1 cellular context compared by ENCODE assay signal in genomic region chr2:6885968-6886367, GRCh38.
TF ChIP-seq lines count a peak whose summit lies in the region.

No MANE protein-coding gene starts in this region.

TF ChIP-seq in K562, 482 proteins besides CTCF, POLR2A, EP300 and RAD21 (continued from another document and continues in another):
- TF ChIP-seq PYGO2 (tag; IDR thresholded peaks at IDR 0.05) (no peak), RBM34 (IDR thresholded peaks at IDR 0.05; ENCODE audit: borderline replicate concordance, insufficient read depth, low read length) (no peak), ZEB2 (IDR thresholded peaks at IDR 0.05) (peak; percentile 75; the same call in 1 of the 2 replicates), SMARCA4 (IDR thresholded peaks at IDR 0.05) (peak; percentile 96), ZHX1 (conservative IDR thresholded peaks at IDR 0.05; ENCODE audit: low read length) (no peak), TARDBP (IDR thresholded peaks at IDR 0.05) (0 out of 2 replicates have a peak, but pooled peaks have one; percentile 42), CCNT2 (IDR thresholded peaks at IDR 0.05; ENCODE audit: borderline replicate concordance, extremely low read depth, insufficient read length, low read depth, low read length) (peak; percentile 61), NBN (IDR thresholded peaks at IDR 0.05; ENCODE audit: low read depth) (peak; percentile 59; the same call in 1 of the 2 replicates), CBFA2T2 (conservative IDR thresholded peaks at IDR 0.05) (peak; percentile 82), ZNF395 (CRISPR knock-in tag; IDR thresholded peaks at IDR 0.05) (peak; percentile 60; the same call in 1 of the 2 replicates), ZNF197 (CRISPR knock-in tag; IDR thresholded peaks at IDR 0.05; ENCODE audit: low read depth) (0 out of 2 replicates have a peak, but pooled peaks have one; percentile 34), ETV5 (CRISPR knock-in tag; IDR thresholded peaks at IDR 0.05; ENCODE audit: low read depth) (0 out of 2 replicates have a peak, but pooled peaks have one; percentile 28), MEIS2 (IDR thresholded peaks at IDR 0.05; ENCODE audit: partially characterized antibody) (peak; percentile 36), EHMT2 (IDR thresholded peaks at IDR 0.05) (peak; percentile 60; the same call in 1 of the 2 replicates), LEF1 (IDR thresholded peaks at IDR 0.05) (peak; percentile 81), RBM14 (IDR thresholded peaks at IDR 0.05; ENCODE audit: borderline replicate concordance, insufficient read depth, low read depth, low read length) (no peak), BACH1 (tag; IDR thresholded peaks at IDR 0.05) (no peak), GATA2 (CRISPR knock-in tag; IDR thresholded peaks at IDR 0.05) (peak; percentile 49), POLR2AphosphoS2 (IDR thresholded peaks at IDR 0.05; ENCODE audit: low read length) (no peak), TCF3 (CRISPR knock-in tag; IDR thresholded peaks at IDR 0.05) (peak; percentile 84), NFE2 (IDR thresholded peaks at IDR 0.05; ENCODE audit: low read depth) (peak; percentile 88), MYNN (IDR thresholded peaks at IDR 0.05) (0 out of 2 replicates have a peak, but pooled peaks have one; percentile 30), MYNN (CRISPR knock-in tag; IDR thresholded peaks at IDR 0.05) (no peak), MAZ (CRISPR knock-in tag; conservative IDR thresholded peaks at IDR 0.05 in 1 of 2, IDR thresholded peaks at IDR 0.05 in 1 of 2) (0 out of 4 replicates have a peak, but pooled peaks of 1 of the 2 experiments have one; percentile 21), RBBP5 (IDR thresholded peaks at IDR 0.05; ENCODE audit: borderline replicate concordance, insufficient read depth, low read length, poor library complexity, severe bottlenecking) (peak; percentile 48), DPF2 (IDR thresholded peaks at IDR 0.05) (peak; percentile 95), TRIM24 (IDR thresholded peaks at IDR 0.05) (peak; percentile 62 to 76; a peak in 3 of 4 replicates), SMARCE1 (IDR thresholded peaks at IDR 0.05) (peak; percentile 95), HDAC2 (IDR thresholded peaks at IDR 0.05) (peak; percentile 58; the same call in 1 of the 2 replicates), ATF7 (IDR thresholded peaks at IDR 0.05) (0 out of 2 replicates have a peak, but pooled peaks have one; percentile 27), KLF16 (IDR thresholded peaks at IDR 0.05) (peak; percentile 62), ZSCAN32 (CRISPR knock-in tag; IDR thresholded peaks at IDR 0.05) (no peak), ZFPM2 (CRISPR knock-in tag; IDR thresholded peaks at IDR 0.05) (no peak), NCOA2 (IDR thresholded peaks at IDR 0.05; ENCODE audit: partially characterized antibody in 2 of 2) (peak in 1 of 2 experiments; percentile 46), HDAC1 (IDR thresholded peaks at IDR 0.05) (peak in 1 of 2 experiments; percentile 81; a peak in 2 of 4 replicates), MED1 (CRISPR knock-in tag; IDR thresholded peaks at IDR 0.05; ENCODE audit: borderline replicate concordance) (no peak), TRIM28 (IDR thresholded peaks at IDR 0.05) (0 out of 2 replicates have a peak, but pooled peaks have one; percentile 15), FOXJ2 (tag; IDR thresholded peaks at IDR 0.05) (peak; percentile 67; the same call in 1 of the 2 replicates), XRCC5 (IDR thresholded peaks at IDR 0.05; ENCODE audit: low read depth, low read length) (no peak), JUND (IDR thresholded peaks at IDR 0.05; ENCODE audit: borderline replicate concordance, low read depth, low read length) (peak; percentile 95), JUND (tag; IDR thresholded peaks at IDR 0.05; ENCODE audit: borderline replicate concordance, low read depth, low read length) (peak; percentile 86; the same call in 2 of the 3 replicates), NR4A1 (CRISPR knock-in tag; IDR thresholded peaks at IDR 0.05) (no peak), NR4A1 (tag; IDR thresholded peaks at IDR 0.05) (no peak), CXXC5 (CRISPR knock-in tag; IDR thresholded peaks at IDR 0.05) (peak; percentile 44), MCM3 (IDR thresholded peaks at IDR 0.05) (no peak), RNF2 (IDR thresholded peaks at IDR 0.05) (0 out of 2 replicates have a peak, but pooled peaks have one; percentile 19), JUN (IDR thresholded peaks at IDR 0.05; ENCODE audit: borderline replicate concordance, low read depth, low read length) (peak; percentile 61), JUN (CRISPR knock-in tag; IDR thresholded peaks at IDR 0.05; ENCODE audit: borderline replicate concordance) (no peak)
- TF ChIP-seq, protein P1, sequence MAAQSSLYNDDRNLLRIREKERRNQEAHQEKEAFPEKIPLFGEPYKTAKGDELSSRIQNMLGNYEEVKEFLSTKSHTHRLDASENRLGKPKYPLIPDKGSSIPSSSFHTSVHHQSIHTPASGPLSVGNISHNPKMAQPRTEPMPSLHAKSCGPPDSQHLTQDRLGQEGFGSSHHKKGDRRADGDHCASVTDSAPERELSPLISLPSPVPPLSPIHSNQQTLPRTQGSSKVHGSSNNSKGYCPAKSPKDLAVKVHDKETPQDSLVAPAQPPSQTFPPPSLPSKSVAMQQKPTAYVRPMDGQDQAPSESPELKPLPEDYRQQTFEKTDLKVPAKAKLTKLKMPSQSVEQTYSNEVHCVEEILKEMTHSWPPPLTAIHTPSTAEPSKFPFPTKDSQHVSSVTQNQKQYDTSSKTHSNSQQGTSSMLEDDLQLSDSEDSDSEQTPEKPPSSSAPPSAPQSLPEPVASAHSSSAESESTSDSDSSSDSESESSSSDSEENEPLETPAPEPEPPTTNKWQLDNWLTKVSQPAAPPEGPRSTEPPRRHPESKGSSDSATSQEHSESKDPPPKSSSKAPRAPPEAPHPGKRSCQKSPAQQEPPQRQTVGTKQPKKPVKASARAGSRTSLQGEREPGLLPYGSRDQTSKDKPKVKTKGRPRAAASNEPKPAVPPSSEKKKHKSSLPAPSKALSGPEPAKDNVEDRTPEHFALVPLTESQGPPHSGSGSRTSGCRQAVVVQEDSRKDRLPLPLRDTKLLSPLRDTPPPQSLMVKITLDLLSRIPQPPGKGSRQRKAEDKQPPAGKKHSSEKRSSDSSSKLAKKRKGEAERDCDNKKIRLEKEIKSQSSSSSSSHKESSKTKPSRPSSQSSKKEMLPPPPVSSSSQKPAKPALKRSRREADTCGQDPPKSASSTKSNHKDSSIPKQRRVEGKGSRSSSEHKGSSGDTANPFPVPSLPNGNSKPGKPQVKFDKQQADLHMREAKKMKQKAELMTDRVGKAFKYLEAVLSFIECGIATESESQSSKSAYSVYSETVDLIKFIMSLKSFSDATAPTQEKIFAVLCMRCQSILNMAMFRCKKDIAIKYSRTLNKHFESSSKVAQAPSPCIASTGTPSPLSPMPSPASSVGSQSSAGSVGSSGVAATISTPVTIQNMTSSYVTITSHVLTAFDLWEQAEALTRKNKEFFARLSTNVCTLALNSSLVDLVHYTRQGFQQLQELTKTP (IDR thresholded peaks at IDR 0.05; ENCODE audit: low read depth in 1 of 2, partially characterized antibody in 2 of 2): peak in 1 of 2 experiments; percentile 68
- TF ChIP-seq, protein P2, sequence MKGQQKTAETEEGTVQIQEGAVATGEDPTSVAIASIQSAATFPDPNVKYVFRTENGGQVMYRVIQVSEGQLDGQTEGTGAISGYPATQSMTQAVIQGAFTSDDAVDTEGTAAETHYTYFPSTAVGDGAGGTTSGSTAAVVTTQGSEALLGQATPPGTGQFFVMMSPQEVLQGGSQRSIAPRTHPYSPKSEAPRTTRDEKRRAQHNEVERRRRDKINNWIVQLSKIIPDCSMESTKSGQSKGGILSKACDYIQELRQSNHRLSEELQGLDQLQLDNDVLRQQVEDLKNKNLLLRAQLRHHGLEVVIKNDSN (CRISPR knock-in tag; IDR thresholded peaks at IDR 0.05): no peak
- TF ChIP-seq, protein P3, sequence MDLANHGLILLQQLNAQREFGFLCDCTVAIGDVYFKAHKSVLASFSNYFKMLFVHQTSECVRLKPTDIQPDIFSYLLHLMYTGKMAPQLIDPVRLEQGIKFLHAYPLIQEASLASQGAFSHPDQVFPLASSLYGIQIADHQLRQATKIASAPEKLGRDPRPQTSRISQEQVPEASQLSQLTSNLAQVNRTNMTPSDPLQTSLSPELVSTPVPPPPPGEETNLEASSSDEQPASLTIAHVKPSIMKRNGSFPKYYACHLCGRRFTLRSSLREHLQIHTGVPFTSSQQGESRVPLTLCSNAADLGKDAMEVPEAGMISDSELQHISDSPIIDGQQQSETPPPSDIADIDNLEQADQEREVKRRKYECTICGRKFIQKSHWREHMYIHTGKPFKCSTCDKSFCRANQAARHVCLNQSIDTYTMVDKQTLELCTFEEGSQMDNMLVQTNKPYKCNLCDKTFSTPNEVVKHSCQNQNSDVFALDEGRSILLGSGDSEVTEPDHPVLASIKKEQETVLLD (IDR thresholded peaks at IDR 0.05): peak; percentile 56; the same call in 1 of the 2 replicates
- TF ChIP-seq, protein P4, sequence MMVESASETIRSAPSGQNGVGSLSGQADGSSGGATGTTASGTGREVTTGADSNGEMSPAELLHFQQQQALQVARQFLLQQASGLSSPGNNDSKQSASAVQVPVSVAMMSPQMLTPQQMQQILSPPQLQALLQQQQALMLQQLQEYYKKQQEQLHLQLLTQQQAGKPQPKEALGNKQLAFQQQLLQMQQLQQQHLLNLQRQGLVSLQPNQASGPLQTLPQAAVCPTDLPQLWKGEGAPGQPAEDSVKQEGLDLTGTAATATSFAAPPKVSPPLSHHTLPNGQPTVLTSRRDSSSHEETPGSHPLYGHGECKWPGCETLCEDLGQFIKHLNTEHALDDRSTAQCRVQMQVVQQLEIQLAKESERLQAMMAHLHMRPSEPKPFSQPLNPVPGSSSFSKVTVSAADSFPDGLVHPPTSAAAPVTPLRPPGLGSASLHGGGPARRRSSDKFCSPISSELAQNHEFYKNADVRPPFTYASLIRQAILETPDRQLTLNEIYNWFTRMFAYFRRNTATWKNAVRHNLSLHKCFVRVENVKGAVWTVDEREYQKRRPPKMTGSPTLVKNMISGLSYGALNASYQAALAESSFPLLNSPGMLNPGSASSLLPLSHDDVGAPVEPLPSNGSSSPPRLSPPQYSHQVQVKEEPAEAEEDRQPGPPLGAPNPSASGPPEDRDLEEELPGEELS (CRISPR knock-in tag; IDR thresholded peaks at IDR 0.05; ENCODE audit: borderline replicate concordance): no peak
- TF ChIP-seq, protein P5, sequence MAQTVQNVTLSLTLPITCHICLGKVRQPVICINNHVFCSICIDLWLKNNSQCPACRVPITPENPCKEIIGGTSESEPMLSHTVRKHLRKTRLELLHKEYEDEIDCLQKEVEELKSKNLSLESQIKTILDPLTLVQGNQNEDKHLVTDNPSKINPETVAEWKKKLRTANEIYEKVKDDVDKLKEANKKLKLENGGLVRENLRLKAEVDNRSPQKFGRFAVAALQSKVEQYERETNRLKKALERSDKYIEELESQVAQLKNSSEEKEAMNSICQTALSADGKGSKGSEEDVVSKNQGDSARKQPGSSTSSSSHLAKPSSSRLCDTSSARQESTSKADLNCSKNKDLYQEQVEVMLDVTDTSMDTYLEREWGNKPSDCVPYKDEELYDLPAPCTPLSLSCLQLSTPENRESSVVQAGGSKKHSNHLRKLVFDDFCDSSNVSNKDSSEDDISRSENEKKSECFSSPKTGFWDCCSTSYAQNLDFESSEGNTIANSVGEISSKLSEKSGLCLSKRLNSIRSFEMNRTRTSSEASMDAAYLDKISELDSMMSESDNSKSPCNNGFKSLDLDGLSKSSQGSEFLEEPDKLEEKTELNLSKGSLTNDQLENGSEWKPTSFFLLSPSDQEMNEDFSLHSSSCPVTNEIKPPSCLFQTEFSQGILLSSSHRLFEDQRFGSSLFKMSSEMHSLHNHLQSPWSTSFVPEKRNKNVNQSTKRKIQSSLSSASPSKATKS (CRISPR knock-in tag; IDR thresholded peaks at IDR 0.05): no peak
- TF ChIP-seq, protein P6, sequence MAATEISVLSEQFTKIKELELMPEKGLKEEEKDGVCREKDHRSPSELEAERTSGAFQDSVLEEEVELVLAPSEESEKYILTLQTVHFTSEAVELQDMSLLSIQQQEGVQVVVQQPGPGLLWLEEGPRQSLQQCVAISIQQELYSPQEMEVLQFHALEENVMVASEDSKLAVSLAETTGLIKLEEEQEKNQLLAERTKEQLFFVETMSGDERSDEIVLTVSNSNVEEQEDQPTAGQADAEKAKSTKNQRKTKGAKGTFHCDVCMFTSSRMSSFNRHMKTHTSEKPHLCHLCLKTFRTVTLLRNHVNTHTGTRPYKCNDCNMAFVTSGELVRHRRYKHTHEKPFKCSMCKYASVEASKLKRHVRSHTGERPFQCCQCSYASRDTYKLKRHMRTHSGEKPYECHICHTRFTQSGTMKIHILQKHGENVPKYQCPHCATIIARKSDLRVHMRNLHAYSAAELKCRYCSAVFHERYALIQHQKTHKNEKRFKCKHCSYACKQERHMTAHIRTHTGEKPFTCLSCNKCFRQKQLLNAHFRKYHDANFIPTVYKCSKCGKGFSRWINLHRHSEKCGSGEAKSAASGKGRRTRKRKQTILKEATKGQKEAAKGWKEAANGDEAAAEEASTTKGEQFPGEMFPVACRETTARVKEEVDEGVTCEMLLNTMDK (IDR thresholded peaks at IDR 0.05; ENCODE audit: borderline replicate concordance, insufficient read depth, low read depth, low read length, poor library complexity, severe bottlenecking): no peak
- TF ChIP-seq, protein P7, sequence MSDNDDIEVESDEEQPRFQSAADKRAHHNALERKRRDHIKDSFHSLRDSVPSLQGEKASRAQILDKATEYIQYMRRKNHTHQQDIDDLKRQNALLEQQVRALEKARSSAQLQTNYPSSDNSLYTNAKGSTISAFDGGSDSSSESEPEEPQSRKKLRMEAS (CRISPR knock-in tag; IDR thresholded peaks at IDR 0.05): no peak
